ENCODE assay signal across 10 cellular contexts in genomic region chr4:26500565-26500999, GRCh38. TPM values are rescaled to one million over a fixed set of nuclear protein-coding genes. Genes with fewer than 3 reads are reported as not detected.
A peak's percentile ranks its signal among the peaks of the same experiment; 100 is the strongest.
DNase-seq lines count a peak whose midpoint lies in the region; TF ChIP-seq lines count a peak whose summit lies in the region.
"Not testable (repeated sequence)": the region's sequence is repeated elsewhere in the genome, so short reads cannot be mapped to it uniquely, and the experiment has no call there.
"Had no signal": no experiment of that assay in that cellular context is flagged by ENCODE, and none has a peak within 500 bp of the region (broad histone marks: within the 10 kb centered on the region; RNA-seq: fewer than 3 reads in every experiment).

No MANE protein-coding gene starts in this region.

- H2AFZ ChIP-seq in mesenchymal stem cell (ENCODE audit: low read depth, low read length), result not testable (repeated sequence)

- H2BK5ac ChIP-seq in mesenchymal stem cell (ENCODE audit: low read depth, low read length, poor library complexity, severe bottlenecking), result not testable (repeated sequence)

- 84% methylated on average over 9 of the region's 9 CpGs for WGBS in mesenchymal stem cell

- not testable (repeated sequence) for H3K36me3 Mint-ChIP-seq in type B pancreatic cell

- not testable (repeated sequence) for H3K9me3 Mint-ChIP-seq in type B pancreatic cell

- TF ChIP-seq CTCF in AG09309 (IDR thresholded peaks at IDR 0.05; ENCODE audit: control insufficient read depth, insufficient read depth, low read depth, low read length, missing control alignments); NB4 (IDR thresholded peaks at IDR 0.05; ENCODE audit: low read depth, low read length); epithelial cell of esophagus (IDR thresholded peaks at IDR 0.05; ENCODE audit: insufficient read depth, low read depth, low read length, missing control alignments); type B pancreatic cell (conservative IDR thresholded peaks at IDR 0.05): not testable (repeated sequence)

- H3K23ac ChIP-seq in mesenchymal stem cell (ENCODE audit: low read length in 2 of 2), result not testable (repeated sequence)

- not testable (repeated sequence) for H3K4me3 ChIP-seq in AG09309 (ENCODE audit: control insufficient read depth, low read depth, low read length); NB4 (ENCODE audit: low read depth, low read length); epithelial cell of esophagus (ENCODE audit: low read length); mesenchymal stem cell (ENCODE audit: insufficient read depth in 1 of 2, low read depth in 1 of 2, low read length in 2 of 2)

- H3K27me3 Mint-ChIP-seq in type B pancreatic cell, result not testable (repeated sequence)

- H3K4me3 Mint-ChIP-seq in type B pancreatic cell, result not testable (repeated sequence)

- not testable (repeated sequence) for H2BK15ac ChIP-seq in mesenchymal stem cell (ENCODE audit: low read depth, poor library complexity, severe bottlenecking)

- not testable (repeated sequence) for H3K27ac Mint-ChIP-seq in type B pancreatic cell

- H3K4ac ChIP-seq in mesenchymal stem cell (ENCODE audit: low read depth in 1 of 2, low read length in 2 of 2), result not testable (repeated sequence)

- not testable (repeated sequence) for H3K4me2 ChIP-seq in mesenchymal stem cell (ENCODE audit: low read length, poor library complexity, severe bottlenecking)

- not testable (repeated sequence) for H3K4me1 Mint-ChIP-seq in type B pancreatic cell (ENCODE audit: unreplicated experiment)

- not testable (repeated sequence) for H3K27me3 ChIP-seq in mesenchymal stem cell (ENCODE audit: control insufficient read depth in 1 of 2, insufficient read depth in 1 of 2, low read length in 2 of 2)

- not testable (repeated sequence) for H2AK5ac ChIP-seq in mesenchymal stem cell (ENCODE audit: low read length, severe bottlenecking)

- H3K9ac ChIP-seq in mesenchymal stem cell (ENCODE audit: low read length), result not testable (repeated sequence)

- H4K91ac ChIP-seq in mesenchymal stem cell (ENCODE audit: low read length), result not testable (repeated sequence)

- not testable (repeated sequence) for H3K27ac ChIP-seq in mesenchymal stem cell (ENCODE audit: low read length, poor library complexity, severe bottlenecking)

- H3K14ac ChIP-seq in mesenchymal stem cell (ENCODE audit: low read length in 2 of 2), result not testable (repeated sequence)

- H3K36me3 ChIP-seq in mesenchymal stem cell (ENCODE audit: control insufficient read depth in 1 of 2, insufficient read depth in 2 of 2, low read depth in 1 of 2, low read length in 2 of 2), result not testable (repeated sequence)

- not testable (repeated sequence) for TF ChIP-seq POLR2A in NB4 (IDR thresholded peaks at IDR 0.05; ENCODE audit: extremely low read depth, insufficient read length)

- DNase-seq in AG09309 (ENCODE audit: low read depth) (peak; percentile 88), GOT3 (lab: John Stamatoyannopoulos, UW) (peak; percentile 41), HT1080 (ENCODE audit: low read depth) (peak; percentile 94), NB4 (ENCODE audit: low read depth) (peak; percentile 54), T1000 (lab: John Stamatoyannopoulos, UW) (peak; percentile 91), epithelial cell of esophagus (ENCODE audit: low read depth) (peak; percentile 74), mesenchymal stem cell (peak; percentile 15), type B pancreatic cell (ENCODE audit: extremely low spot score, unreplicated experiment) (peak; percentile 27)

- not testable (repeated sequence) for H2BK120ac ChIP-seq in mesenchymal stem cell (ENCODE audit: low read depth, low read length)

- H3K4me1 ChIP-seq in mesenchymal stem cell (ENCODE audit: control insufficient read depth, insufficient read depth, low read depth, low read length), result not testable (repeated sequence)

- H3K79me1 ChIP-seq in mesenchymal stem cell (replicated peaks; ENCODE audit: low read length, poor library complexity, severe bottlenecking), result not testable (repeated sequence)

- not testable (repeated sequence) for H3K9me3 ChIP-seq in mesenchymal stem cell (ENCODE audit: control insufficient read depth, low read length)

- H4K8ac ChIP-seq in mesenchymal stem cell (ENCODE audit: low read length), result not testable (repeated sequence)

- H3K18ac ChIP-seq in mesenchymal stem cell (ENCODE audit: low read depth in 1 of 2, low read length in 2 of 2), result not testable (repeated sequence)

- not testable (repeated sequence) for H2BK12ac ChIP-seq in mesenchymal stem cell (ENCODE audit: low read length in 2 of 2)

RNA-seq across cellular contexts. Expression of gene CCKAR, which starts 10.3 kb away (rescaled TPM):
- total RNA-seq in HT1080 (2014; rRNA removed; shearing (Covaris generic)), result not detected in 2 replicates
- polyA plus RNA-seq in HT1080 (2015; cell fraction: cytosol; rRNA removed), result not detected in 2 replicates
- not detected in 2 replicates for polyA plus RNA-seq in HT1080 (2015; cell fraction: nucleus; rRNA removed)
- polyA plus RNA-seq in mesenchymal stem cell (2013, experiment 1 of 2), result not detected
- not detected for polyA plus RNA-seq in mesenchymal stem cell (2013, experiment 2 of 2)
- 4.3 and 13.7 TPM in 2 replicates for total RNA-seq in type B pancreatic cell (ENCODE audit: low replicate concordance)
- total RNA-seq: Right ventricle myocardium superior; T-helper 1 cell treated with Interleukin-12 subunit alpha and Interleukin-12 subunit beta and Interleukin-4 antibody, amounts not matched to agents 30 ng/mL and 1 ng/mL, for 36 hours had no signal

Comparison
In these comparisons a context has a peak if more than half of its experiments do, and no peak if none do; other contexts are left out.
1. DNase-seq: peak in every context shown above with its lines; median percentile 94 in HT1080; 91 in T1000; 88 in AG09309; 74 in epithelial cell of esophagus; 54 in NB4; 41 in GOT3; 27 in type B pancreatic cell; 15 in mesenchymal stem cell.